6 cellular contexts compared by ENCODE assay signal in genomic region chr11:65524010-65524746, GRCh38. TPM values are rescaled to one million over a fixed set of nuclear protein-coding genes. Genes with fewer than 3 reads are reported as not detected.
DNase-seq lines count a peak whose midpoint lies in the region; ATAC-seq and TF ChIP-seq lines count a peak whose summit lies in the region.

No MANE protein-coding gene starts in this region.

- no peaks in the 10 kb centered on the region for H3K27me3 Mint-ChIP-seq in activated T-cell treated with anti-CD3 and anti-CD28 coated beads, Interleukin-2, amount 50 U/mL, for 4 hours (ENCODE audit: low read depth)
- H3K27me3 Mint-ChIP-seq in Calu3 (ENCODE audit: unreplicated experiment): no peaks in the 10 kb centered on the region

- peaks cover 10% of the 10 kb centered on the region for H3K36me3 Mint-ChIP-seq in activated T-cell treated with anti-CD3 and anti-CD28 coated beads, Interleukin-2, amount 50 U/mL, for 4 hours (ENCODE audit: insufficient read depth)
- peaks cover 23% of the 10 kb centered on the region for H3K36me3 Mint-ChIP-seq in Calu3 (ENCODE audit: insufficient read depth, unreplicated experiment)

- H3K27ac ChIP-seq in lower lobe of right lung: peak overlapping the region; percentile 60

- no peaks in the 10 kb centered on the region for H3K9me3 Mint-ChIP-seq in activated T-cell treated with anti-CD3 and anti-CD28 coated beads, Interleukin-2, amount 50 U/mL, for 4 hours
- peaks cover 3% of the 10 kb centered on the region for H3K9me3 Mint-ChIP-seq in Calu3 (ENCODE audit: low read depth, unreplicated experiment)

- no peaks in the 10 kb centered on the region for H3K27me3 ChIP-seq in lower lobe of right lung (ENCODE audit: low read depth)

- peak overlapping the region; percentile 42 for H3K4me3 ChIP-seq in lower lobe of right lung

- TF ChIP-seq CTCF in lower lobe of right lung (IDR thresholded peaks at IDR 0.05): no peak
- no peak for TF ChIP-seq CTCF in Calu3 (IDR thresholded peaks at IDR 0.05; ENCODE audit: unreplicated experiment)

- no peaks in the 10 kb centered on the region for H3K9me3 ChIP-seq in lower lobe of right lung

- DNase-seq in ELF-1 (ENCODE audit: low read depth, low spot score): peak; percentile 49
- no peak for DNase-seq in activated T-cell treated with anti-CD3 and anti-CD28 coated beads, Interleukin-2, amount 50 U/mL, for 4 hours
- peak; percentile 75 for DNase-seq in lower lobe of right lung
- no peak for DNase-seq in HEK293T (ENCODE audit: extremely low spot score)
- DNase-seq in Calu3: no peak
- DNase-seq in T-helper 9 cell: no peak

- CTCF ChIA-PET in HEK293T (lab: Yijun Ruan, JAX): interaction anchor here (1.5 kb wide), 1 partner anchor 27 kb away, joined by 3 read pairs; no protein-coding TSS in a partner anchor
- CTCF ChIA-PET in Calu3 (lab: Charles Lee): interaction anchor here (0.6 to 1.0 kb wide), 2 partner anchors 13 to 244 kb away, joined by 3 read pairs; no protein-coding TSS in a partner anchor

- intact Hi-C loops in lower lobe of right lung (cut with DNase I): no loop called here
- intact Hi-C loops in Calu3 (cut with micrococcal nuclease; ENCODE audit: unreplicated experiment): no loop called here

- POLR2A ChIA-PET in HEK293T (lab: Yijun Ruan, JAX): interaction anchor here (0.6 to 2.9 kb wide), 15 partner anchors 10 to 262 kb away, joined by 3 to 9 read pairs (median 5); partner anchors contain the start of genes DPF2, MALAT1, NEAT1 and POLA2

- peaks cover 54% of the 10 kb centered on the region for H3K4me1 Mint-ChIP-seq in activated T-cell treated with anti-CD3 and anti-CD28 coated beads, Interleukin-2, amount 50 U/mL, for 4 hours (ENCODE audit: low read depth)
- peaks cover 32% of the 10 kb centered on the region for H3K4me1 Mint-ChIP-seq in Calu3 (ENCODE audit: low read depth, unreplicated experiment)

- BruUV-seq in Calu3 (replicated peaks; lab: Mats Ljungman, UMichigan): no TSS peak

- ATAC-seq in activated T-cell treated with anti-CD3 and anti-CD28 coated beads, Interleukin-2, amount 50 U/mL, for 4 hours: peak; percentile 4 to 6
- peak; percentile 55 to 57 for ATAC-seq in lower lobe of right lung

- H3K27ac Mint-ChIP-seq in Calu3 (ENCODE audit: unreplicated experiment): no peak overlapping the region

- peaks cover 42% of the 10 kb centered on the region for H3K4me1 ChIP-seq in lower lobe of right lung

- peak overlapping the region; percentile 75 for H3K4me3 Mint-ChIP-seq in activated T-cell treated with anti-CD3 and anti-CD28 coated beads, Interleukin-2, amount 50 U/mL, for 4 hours
- H3K4me3 Mint-ChIP-seq in Calu3 (ENCODE audit: low read depth, unreplicated experiment): no peak overlapping the region

- peaks cover 30% of the 10 kb centered on the region for H3K36me3 ChIP-seq in lower lobe of right lung

TF ChIP-seq in HEK293T, 16 proteins besides CTCF, POLR2A, EP300 and RAD21:
- no peak for TF ChIP-seq ARNT (IDR thresholded peaks at IDR 0.05)
- TF ChIP-seq FOXK2 (IDR thresholded peaks at IDR 0.05): no peak
- TF ChIP-seq FOXM1 (IDR thresholded peaks at IDR 0.05; ENCODE audit: borderline replicate concordance): no peak
- TF ChIP-seq SUZ12 (IDR thresholded peaks at IDR 0.05): no peak
- no peak for TF ChIP-seq HDGF (IDR thresholded peaks at IDR 0.05; ENCODE audit: borderline replicate concordance)
- no peak for TF ChIP-seq PKNOX1 (IDR thresholded peaks at IDR 0.05)
- TF ChIP-seq NFRKB (IDR thresholded peaks at IDR 0.05): no peak
- TF ChIP-seq L3MBTL2 (conservative IDR thresholded peaks at IDR 0.05): no peak
- no peak for TF ChIP-seq FOXA1 (IDR thresholded peaks at IDR 0.05)

RNA-seq across cellular contexts. Expression of gene SCYL1, which starts 0.7 kb away (rescaled TPM):
- 10 to 100 TPM; 87.6 to 94.6 (median 94.3) TPM for total RNA-seq in activated T-cell treated with anti-CD3 and anti-CD28 coated beads, Interleukin-2, amount 50 U/mL, for 4 hours
- total RNA-seq in lower lobe of right lung (61.2 TPM), Calu3 (2022) (47.8 and 53.6 TPM in 2 replicates)

RNA-seq across cellular contexts. Expression of gene MALAT1, which starts 25.3 kb away (rescaled TPM):
- 1,000 to 10,000 TPM; 3,100 to 4,455 (median 3,753) TPM for total RNA-seq in activated T-cell treated with anti-CD3 and anti-CD28 coated beads, Interleukin-2, amount 50 U/mL, for 4 hours
- total RNA-seq in lower lobe of right lung: 11,612 TPM
- total RNA-seq in Calu3 (2022): 8,437 and 9,950 TPM in 2 replicates

RNA-seq across cellular contexts. Expression of gene LTBP3, which starts 34.0 kb away (rescaled TPM):
- 10 to 100 TPM; 33.1 to 40.8 (median 40.1) TPM for total RNA-seq in activated T-cell treated with anti-CD3 and anti-CD28 coated beads, Interleukin-2, amount 50 U/mL, for 4 hours
- total RNA-seq in lower lobe of right lung: 98.7 TPM
- total RNA-seq in Calu3 (2022): 166 and 169 TPM in 2 replicates

RNA-seq across cellular contexts. Expression of gene ZNRD2, which starts 46.1 kb away (rescaled TPM):
- 100 to 1,000 TPM; 120 to 148 (median 136) TPM for total RNA-seq in activated T-cell treated with anti-CD3 and anti-CD28 coated beads, Interleukin-2, amount 50 U/mL, for 4 hours
- total RNA-seq in lower lobe of right lung: 25.1 TPM
- 40.7 and 45.3 TPM in 2 replicates for total RNA-seq in Calu3 (2022)

RNA-seq across cellular contexts. Expression of gene FAM89B, which starts 48.2 kb away (rescaled TPM):
- 10 to 100 TPM; 27.4 to 32.0 (median 28.6) TPM for total RNA-seq in activated T-cell treated with anti-CD3 and anti-CD28 coated beads, Interleukin-2, amount 50 U/mL, for 4 hours
- total RNA-seq in lower lobe of right lung (48.6 TPM), Calu3 (2022) (29.8 and 30.6 TPM in 2 replicates)

Comparison
In these comparisons a context has a peak if more than half of its experiments do, and no peak if none do; other contexts are left out.
1. DNase-seq: peak in ELF-1 (single experiment) and lower lobe of right lung (single experiment); none in activated T-cell treated with anti-CD3 and anti-CD28 coated beads, Interleukin-2, amount 50 U/mL, for 4 hours (single experiment), HEK293T (single experiment), Calu3 (single experiment) and T-helper 9 cell (single experiment).